1 cellular context compared by ENCODE assay signal in the genomic region with DNA sequence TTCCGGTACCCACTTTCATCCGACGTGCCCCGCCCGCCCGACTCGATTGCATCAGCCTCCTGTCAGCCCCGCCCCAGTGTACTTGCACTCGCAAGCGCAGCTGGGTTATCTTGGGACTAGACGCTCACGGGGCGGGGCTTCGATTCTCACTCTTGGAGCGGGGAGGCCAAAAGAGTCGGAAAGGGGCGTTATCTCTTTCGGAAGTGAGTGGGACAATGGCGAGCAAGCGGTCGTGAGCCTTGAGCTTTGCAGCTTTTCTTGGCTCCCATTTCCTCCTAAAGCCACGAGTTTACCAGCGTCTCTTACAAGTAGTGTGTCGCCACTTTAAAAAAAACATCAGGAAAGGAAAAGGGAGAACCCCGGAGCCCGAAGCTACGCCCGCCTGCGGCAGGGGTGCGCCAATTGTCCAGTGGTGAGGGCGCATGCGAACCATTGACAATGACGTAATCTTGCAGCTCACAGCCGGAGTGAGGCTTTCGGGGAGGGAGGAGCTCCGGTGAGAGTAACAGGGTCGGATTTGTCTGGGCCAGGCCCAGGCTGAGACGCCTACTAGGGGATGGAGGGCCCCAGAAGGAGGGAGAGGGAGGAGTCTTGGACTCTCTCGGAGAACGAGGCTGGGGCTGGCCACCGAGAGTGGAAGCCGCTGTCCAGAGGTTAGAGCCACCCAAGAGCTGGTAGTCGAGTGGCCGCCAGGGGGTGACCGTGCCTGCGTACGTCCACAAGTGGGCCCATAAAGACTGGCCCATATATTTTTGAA.
TF ChIP-seq lines count a peak whose summit lies in the region.

No MANE protein-coding gene starts in this region.

TF ChIP-seq in GM12878, 131 proteins besides CTCF, POLR2A, EP300 and RAD21 (continued from another document and continues in another):
- TF ChIP-seq, protein P1, sequence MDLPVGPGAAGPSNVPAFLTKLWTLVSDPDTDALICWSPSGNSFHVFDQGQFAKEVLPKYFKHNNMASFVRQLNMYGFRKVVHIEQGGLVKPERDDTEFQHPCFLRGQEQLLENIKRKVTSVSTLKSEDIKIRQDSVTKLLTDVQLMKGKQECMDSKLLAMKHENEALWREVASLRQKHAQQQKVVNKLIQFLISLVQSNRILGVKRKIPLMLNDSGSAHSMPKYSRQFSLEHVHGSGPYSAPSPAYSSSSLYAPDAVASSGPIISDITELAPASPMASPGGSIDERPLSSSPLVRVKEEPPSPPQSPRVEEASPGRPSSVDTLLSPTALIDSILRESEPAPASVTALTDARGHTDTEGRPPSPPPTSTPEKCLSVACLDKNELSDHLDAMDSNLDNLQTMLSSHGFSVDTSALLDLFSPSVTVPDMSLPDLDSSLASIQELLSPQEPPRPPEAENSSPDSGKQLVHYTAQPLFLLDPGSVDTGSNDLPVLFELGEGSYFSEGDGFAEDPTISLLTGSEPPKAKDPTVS (IDR thresholded peaks at IDR 0.05; ENCODE audit: low read depth, low read length), result no peak
- TF ChIP-seq SREBF1 (IDR thresholded peaks at IDR 0.05; ENCODE audit: low read length) (no peak), STAT1 (conservative IDR thresholded peaks at IDR 0.05) (no peak), IKZF1 (conservative IDR thresholded peaks at IDR 0.05) (peak; percentile 33; the same call in 1 of the 2 replicates), SMC3 (IDR thresholded peaks at IDR 0.05; ENCODE audit: borderline replicate concordance, low read length) (peak; percentile 54; the same call in 1 of the 2 replicates), PAX5 (IDR thresholded peaks at IDR 0.05; ENCODE audit: borderline replicate concordance, low read depth, low read length) (no peak), PAX8 (IDR thresholded peaks at IDR 0.05) (no peak), POU2F2 (IDR thresholded peaks at IDR 0.05; ENCODE audit: borderline replicate concordance, low read depth, low read length) (no peak; the same call in 2 of the 3 replicates), RFX5 (IDR thresholded peaks at IDR 0.05; ENCODE audit: low read depth, low read length) (no peak), NRF1 (conservative IDR thresholded peaks at IDR 0.05; ENCODE audit: low read depth, low read length) (peak; percentile 25; the same call in 1 of the 2 replicates), RBBP5 (conservative IDR thresholded peaks at IDR 0.05) (no peak), RUNX3 (IDR thresholded peaks at IDR 0.05; ENCODE audit: low read length) (no peak), ASH2L (IDR thresholded peaks at IDR 0.05; ENCODE audit: borderline replicate concordance, low read depth) (no peak), YY1 (IDR thresholded peaks at IDR 0.05; ENCODE audit: low read depth, low read length) (no peak; the same call in 1 of the 2 replicates), SMAD5 (IDR thresholded peaks at IDR 0.05; ENCODE audit: low read depth) (no peak), BCL11A (IDR thresholded peaks at IDR 0.05; ENCODE audit: low read depth, low read length) (no peak), NR2F1 (conservative IDR thresholded peaks at IDR 0.05) (no peak), NR2C1 (IDR thresholded peaks at IDR 0.05) (no peak), EGR1 (IDR thresholded peaks at IDR 0.05; ENCODE audit: borderline replicate concordance in 1 of 2, low read depth in 2 of 2, low read length in 2 of 2) (no peak), SP1 (IDR thresholded peaks at IDR 0.05; ENCODE audit: low read depth, low read length) (peak; percentile 28), ZNF384 (IDR thresholded peaks at IDR 0.05; ENCODE audit: borderline replicate concordance, low read depth, low read length) (no peak), SUPT20H (IDR thresholded peaks at IDR 0.05; ENCODE audit: borderline replicate concordance, control insufficient read depth, low read depth, low read length) (no peak), RELA (IDR thresholded peaks at IDR 0.05; ENCODE audit: borderline replicate concordance, partially characterized antibody) (no peak), CBX5 (IDR thresholded peaks at IDR 0.05; ENCODE audit: low read depth) (no peak), HCFC1 (IDR thresholded peaks at IDR 0.05; ENCODE audit: low read length) (no peak), IRF4 (IDR thresholded peaks at IDR 0.05; ENCODE audit: low read depth, low read length) (no peak), RAD51 (IDR thresholded peaks at IDR 0.05) (no peak), CBFB (IDR thresholded peaks at IDR 0.05; ENCODE audit: low read depth) (no peak), EED (IDR thresholded peaks at IDR 0.05; ENCODE audit: low read depth) (no peak)
- TF ChIP-seq, protein P2, sequence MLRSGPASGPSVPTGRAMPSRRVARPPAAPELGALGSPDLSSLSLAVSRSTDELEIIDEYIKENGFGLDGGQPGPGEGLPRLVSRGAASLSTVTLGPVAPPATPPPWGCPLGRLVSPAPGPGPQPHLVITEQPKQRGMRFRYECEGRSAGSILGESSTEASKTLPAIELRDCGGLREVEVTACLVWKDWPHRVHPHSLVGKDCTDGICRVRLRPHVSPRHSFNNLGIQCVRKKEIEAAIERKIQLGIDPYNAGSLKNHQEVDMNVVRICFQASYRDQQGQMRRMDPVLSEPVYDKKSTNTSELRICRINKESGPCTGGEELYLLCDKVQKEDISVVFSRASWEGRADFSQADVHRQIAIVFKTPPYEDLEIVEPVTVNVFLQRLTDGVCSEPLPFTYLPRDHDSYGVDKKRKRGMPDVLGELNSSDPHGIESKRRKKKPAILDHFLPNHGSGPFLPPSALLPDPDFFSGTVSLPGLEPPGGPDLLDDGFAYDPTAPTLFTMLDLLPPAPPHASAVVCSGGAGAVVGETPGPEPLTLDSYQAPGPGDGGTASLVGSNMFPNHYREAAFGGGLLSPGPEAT (IDR thresholded peaks at IDR 0.05; ENCODE audit: low read depth), result peak; percentile 68; the same call in 1 of the 2 replicates
- TF ChIP-seq, protein P3, sequence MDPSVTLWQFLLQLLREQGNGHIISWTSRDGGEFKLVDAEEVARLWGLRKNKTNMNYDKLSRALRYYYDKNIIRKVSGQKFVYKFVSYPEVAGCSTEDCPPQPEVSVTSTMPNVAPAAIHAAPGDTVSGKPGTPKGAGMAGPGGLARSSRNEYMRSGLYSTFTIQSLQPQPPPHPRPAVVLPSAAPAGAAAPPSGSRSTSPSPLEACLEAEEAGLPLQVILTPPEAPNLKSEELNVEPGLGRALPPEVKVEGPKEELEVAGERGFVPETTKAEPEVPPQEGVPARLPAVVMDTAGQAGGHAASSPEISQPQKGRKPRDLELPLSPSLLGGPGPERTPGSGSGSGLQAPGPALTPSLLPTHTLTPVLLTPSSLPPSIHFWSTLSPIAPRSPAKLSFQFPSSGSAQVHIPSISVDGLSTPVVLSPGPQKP (IDR thresholded peaks at IDR 0.05; ENCODE audit: low read depth, low read length), result no peak
- TF ChIP-seq, protein P4, sequence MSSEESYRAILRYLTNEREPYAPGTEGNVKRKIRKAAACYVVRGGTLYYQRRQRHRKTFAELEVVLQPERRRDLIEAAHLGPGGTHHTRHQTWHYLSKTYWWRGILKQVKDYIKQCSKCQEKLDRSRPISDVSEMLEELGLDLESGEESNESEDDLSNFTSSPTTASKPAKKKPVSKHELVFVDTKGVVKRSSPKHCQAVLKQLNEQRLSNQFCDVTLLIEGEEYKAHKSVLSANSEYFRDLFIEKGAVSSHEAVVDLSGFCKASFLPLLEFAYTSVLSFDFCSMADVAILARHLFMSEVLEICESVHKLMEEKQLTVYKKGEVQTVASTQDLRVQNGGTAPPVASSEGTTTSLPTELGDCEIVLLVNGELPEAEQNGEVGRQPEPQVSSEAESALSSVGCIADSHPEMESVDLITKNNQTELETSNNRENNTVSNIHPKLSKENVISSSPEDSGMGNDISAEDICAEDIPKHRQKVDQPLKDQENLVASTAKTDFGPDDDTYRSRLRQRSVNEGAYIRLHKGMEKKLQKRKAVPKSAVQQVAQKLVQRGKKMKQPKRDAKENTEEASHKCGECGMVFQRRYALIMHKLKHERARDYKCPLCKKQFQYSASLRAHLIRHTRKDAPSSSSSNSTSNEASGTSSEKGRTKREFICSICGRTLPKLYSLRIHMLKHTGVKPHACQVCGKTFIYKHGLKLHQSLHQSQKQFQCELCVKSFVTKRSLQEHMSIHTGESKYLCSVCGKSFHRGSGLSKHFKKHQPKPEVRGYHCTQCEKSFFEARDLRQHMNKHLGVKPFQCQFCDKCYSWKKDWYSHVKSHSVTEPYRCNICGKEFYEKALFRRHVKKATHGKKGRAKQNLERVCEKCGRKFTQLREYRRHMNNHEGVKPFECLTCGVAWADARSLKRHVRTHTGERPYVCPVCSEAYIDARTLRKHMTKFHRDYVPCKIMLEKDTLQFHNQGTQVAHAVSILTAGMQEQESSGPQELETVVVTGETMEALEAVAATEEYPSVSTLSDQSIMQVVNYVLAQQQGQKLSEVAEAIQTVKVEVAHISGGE (CRISPR knock-in tag; IDR thresholded peaks at IDR 0.05), result no peak
- TF ChIP-seq, protein P5, sequence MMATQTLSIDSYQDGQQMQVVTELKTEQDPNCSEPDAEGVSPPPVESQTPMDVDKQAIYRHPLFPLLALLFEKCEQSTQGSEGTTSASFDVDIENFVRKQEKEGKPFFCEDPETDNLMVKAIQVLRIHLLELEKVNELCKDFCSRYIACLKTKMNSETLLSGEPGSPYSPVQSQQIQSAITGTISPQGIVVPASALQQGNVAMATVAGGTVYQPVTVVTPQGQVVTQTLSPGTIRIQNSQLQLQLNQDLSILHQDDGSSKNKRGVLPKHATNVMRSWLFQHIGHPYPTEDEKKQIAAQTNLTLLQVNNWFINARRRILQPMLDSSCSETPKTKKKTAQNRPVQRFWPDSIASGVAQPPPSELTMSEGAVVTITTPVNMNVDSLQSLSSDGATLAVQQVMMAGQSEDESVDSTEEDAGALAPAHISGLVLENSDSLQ (IDR thresholded peaks at IDR 0.05), result peak; percentile 60; the same call in 1 of the 2 replicates
- TF ChIP-seq, protein P6, sequence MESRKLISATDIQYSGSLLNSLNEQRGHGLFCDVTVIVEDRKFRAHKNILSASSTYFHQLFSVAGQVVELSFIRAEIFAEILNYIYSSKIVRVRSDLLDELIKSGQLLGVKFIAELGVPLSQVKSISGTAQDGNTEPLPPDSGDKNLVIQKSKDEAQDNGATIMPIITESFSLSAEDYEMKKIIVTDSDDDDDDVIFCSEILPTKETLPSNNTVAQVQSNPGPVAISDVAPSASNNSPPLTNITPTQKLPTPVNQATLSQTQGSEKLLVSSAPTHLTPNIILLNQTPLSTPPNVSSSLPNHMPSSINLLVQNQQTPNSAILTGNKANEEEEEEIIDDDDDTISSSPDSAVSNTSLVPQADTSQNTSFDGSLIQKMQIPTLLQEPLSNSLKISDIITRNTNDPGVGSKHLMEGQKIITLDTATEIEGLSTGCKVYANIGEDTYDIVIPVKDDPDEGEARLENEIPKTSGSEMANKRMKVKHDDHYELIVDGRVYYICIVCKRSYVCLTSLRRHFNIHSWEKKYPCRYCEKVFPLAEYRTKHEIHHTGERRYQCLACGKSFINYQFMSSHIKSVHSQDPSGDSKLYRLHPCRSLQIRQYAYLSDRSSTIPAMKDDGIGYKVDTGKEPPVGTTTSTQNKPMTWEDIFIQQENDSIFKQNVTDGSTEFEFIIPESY (IDR thresholded peaks at IDR 0.05), result no peak
- TF ChIP-seq, protein P7, sequence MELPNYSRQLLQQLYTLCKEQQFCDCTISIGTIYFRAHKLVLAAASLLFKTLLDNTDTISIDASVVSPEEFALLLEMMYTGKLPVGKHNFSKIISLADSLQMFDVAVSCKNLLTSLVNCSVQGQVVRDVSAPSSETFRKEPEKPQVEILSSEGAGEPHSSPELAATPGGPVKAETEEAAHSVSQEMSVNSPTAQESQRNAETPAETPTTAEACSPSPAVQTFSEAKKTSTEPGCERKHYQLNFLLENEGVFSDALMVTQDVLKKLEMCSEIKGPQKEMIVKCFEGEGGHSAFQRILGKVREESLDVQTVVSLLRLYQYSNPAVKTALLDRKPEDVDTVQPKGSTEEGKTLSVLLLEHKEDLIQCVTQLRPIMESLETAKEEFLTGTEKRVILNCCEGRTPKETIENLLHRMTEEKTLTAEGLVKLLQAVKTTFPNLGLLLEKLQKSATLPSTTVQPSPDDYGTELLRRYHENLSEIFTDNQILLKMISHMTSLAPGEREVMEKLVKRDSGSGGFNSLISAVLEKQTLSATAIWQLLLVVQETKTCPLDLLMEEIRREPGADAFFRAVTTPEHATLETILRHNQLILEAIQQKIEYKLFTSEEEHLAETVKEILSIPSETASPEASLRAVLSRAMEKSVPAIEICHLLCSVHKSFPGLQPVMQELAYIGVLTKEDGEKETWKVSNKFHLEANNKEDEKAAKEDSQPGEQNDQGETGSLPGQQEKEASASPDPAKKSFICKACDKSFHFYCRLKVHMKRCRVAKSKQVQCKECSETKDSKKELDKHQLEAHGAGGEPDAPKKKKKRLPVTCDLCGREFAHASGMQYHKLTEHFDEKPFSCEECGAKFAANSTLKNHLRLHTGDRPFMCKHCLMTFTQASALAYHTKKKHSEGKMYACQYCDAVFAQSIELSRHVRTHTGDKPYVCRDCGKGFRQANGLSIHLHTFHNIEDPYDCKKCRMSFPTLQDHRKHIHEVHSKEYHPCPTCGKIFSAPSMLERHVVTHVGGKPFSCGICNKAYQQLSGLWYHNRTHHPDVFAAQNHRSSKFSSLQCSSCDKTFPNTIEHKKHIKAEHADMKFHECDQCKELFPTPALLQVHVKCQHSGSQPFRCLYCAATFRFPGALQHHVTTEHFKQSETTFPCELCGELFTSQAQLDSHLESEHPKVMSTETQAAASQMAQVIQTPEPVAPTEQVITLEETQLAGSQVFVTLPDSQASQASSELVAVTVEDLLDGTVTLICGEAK (IDR thresholded peaks at IDR 0.05; ENCODE audit: borderline replicate concordance), result no peak
- TF ChIP-seq, protein P8, sequence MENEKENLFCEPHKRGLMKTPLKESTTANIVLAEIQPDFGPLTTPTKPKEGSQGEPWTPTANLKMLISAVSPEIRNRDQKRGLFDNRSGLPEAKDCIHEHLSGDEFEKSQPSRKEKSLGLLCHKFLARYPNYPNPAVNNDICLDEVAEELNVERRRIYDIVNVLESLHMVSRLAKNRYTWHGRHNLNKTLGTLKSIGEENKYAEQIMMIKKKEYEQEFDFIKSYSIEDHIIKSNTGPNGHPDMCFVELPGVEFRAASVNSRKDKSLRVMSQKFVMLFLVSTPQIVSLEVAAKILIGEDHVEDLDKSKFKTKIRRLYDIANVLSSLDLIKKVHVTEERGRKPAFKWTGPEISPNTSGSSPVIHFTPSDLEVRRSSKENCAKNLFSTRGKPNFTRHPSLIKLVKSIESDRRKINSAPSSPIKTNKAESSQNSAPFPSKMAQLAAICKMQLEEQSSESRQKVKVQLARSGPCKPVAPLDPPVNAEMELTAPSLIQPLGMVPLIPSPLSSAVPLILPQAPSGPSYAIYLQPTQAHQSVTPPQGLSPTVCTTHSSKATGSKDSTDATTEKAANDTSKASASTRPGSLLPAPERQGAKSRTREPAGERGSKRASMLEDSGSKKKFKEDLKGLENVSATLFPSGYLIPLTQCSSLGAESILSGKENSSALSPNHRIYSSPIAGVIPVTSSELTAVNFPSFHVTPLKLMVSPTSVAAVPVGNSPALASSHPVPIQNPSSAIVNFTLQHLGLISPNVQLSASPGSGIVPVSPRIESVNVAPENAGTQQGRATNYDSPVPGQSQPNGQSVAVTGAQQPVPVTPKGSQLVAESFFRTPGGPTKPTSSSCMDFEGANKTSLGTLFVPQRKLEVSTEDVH (IDR thresholded peaks at IDR 0.05; ENCODE audit: low read depth, partially characterized antibody), result no peak
